Comparison of ENCODE assay signal across 8 cellular contexts in the genomic region with DNA sequence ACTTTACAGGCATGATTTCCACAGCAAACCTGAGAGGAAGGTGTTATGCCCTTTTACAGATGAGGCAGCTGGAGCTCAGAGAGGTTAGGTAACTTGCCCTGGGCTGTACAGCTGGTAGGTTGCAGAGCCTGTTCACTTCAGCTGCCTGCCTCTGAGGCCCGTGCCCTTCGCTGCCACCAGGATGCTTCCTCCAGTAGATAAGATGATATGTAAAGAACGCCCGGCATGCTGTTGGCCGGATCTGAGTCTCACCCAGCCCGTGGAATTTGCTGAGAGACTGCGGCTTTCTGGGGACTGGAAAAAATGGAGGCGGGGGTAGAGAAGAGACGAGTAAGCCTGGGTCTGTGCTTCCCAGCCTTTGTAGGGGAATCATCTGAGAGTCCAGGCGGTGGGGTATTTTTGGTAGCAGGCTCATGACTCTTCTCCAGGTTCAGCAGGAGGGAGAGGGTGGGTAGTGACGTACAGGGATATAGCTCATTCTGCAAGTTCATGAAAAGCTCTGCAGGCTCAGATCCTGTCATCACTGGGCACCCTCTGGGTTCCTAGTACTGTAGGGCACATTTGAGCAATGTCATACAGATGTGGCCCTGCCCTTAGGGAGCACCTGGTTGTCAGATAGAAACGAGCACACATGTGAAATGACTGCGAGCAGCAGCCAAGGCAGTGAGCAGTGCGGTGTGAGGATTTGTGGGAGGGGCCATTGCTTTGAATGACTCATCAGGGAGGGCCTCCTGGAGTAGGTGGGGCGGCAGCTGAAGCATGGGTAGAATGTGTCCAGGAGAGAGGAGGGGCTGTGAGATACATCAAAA.
DNase-seq lines count a peak whose midpoint lies in the region; TF ChIP-seq lines count a peak whose summit lies in the region.

No MANE protein-coding gene starts in this region.

- no peak overlapping the region for H3K27ac Mint-ChIP-seq in HFFc6

- TF ChIP-seq CTCF in HFFc6 (IDR thresholded peaks at IDR 0.05) (no peak), WERI-Rb-1 (IDR thresholded peaks at IDR 0.05; ENCODE audit: low read depth, low read length) (no peak), kidney epithelial cell (IDR thresholded peaks at IDR 0.05; ENCODE audit: insufficient read depth, low read length, poor library complexity, severe bottlenecking) (no peak)

- no peaks in the 10 kb centered on the region for H3K9me3 Mint-ChIP-seq in HFFc6

- H3K36me3 ChIP-seq in WERI-Rb-1: peaks cover 88% of the 10 kb centered on the region
- H3K36me3 ChIP-seq in kidney epithelial cell (ENCODE audit: control insufficient read depth, insufficient read depth, low read length): no peaks in the 10 kb centered on the region

- peaks cover 16% of the 10 kb centered on the region for H3K4me1 Mint-ChIP-seq in HFFc6 (ENCODE audit: low read depth)

- H3K4me3 Mint-ChIP-seq in HFFc6: no peak overlapping the region

- H3K9me3 ChIP-seq in WERI-Rb-1 (ENCODE audit: severe bottlenecking): no peaks in the 10 kb centered on the region

- no peaks in the 10 kb centered on the region for H3K27me3 ChIP-seq in WERI-Rb-1 (ENCODE audit: insufficient read depth, low read depth, severe bottlenecking)
- H3K27me3 ChIP-seq in kidney epithelial cell (ENCODE audit: control insufficient read depth, insufficient read depth, low read length): no peaks in the 10 kb centered on the region

- H3K27me3 Mint-ChIP-seq in HFFc6 (ENCODE audit: insufficient read depth): peaks cover 7% of the 10 kb centered on the region

- H3K36me3 Mint-ChIP-seq in HFFc6 (ENCODE audit: low read depth): no peaks in the 10 kb centered on the region

- H3K27ac ChIP-seq in WERI-Rb-1: peak overlapping the region; percentile 30; the same call in 1 of the 2 replicates

- no peak overlapping the region for H3K4me3 ChIP-seq in WERI-Rb-1 (ENCODE audit: low read depth, low read length)
- no peak overlapping the region for H3K4me3 ChIP-seq in kidney epithelial cell (ENCODE audit: low read depth, low read length)

- DNase-seq in AG08396 (ENCODE audit: low spot score) (peak; percentile 79), HFFc6 (peak; percentile 24), WERI-Rb-1 (peak; percentile 57), kidney epithelial cell (ENCODE audit: low read depth) (peak; percentile 29), SKM-1 treated with dmso at 0.1 percent for 144 hours (lab: John Stamatoyannopoulos, UW; ENCODE audit: unreplicated experiment) (no peak), NCI-H1092 treated with DMSO at 0.1 percent for 48 hours (lab: John Stamatoyannopoulos, UW) (no peak), activated gamma-delta T cell (lab: John Stamatoyannopoulos, UW) (no peak), NCI-H1436 treated with DMSO at 0.1 percent for 48 hours (lab: John Stamatoyannopoulos, UW) (no peak)

Comparison
In these comparisons a context has a peak if more than half of its experiments do, and no peak if none do; other contexts are left out.
1. DNase-seq: peak in AG08396 (single experiment), HFFc6 (single experiment), WERI-Rb-1 (single experiment) and kidney epithelial cell (single experiment); none in SKM-1 treated with dmso at 0.1 percent for 144 hours (single experiment), NCI-H1092 treated with DMSO at 0.1 percent for 48 hours (single experiment), activated gamma-delta T cell (single experiment) and NCI-H1436 treated with DMSO at 0.1 percent for 48 hours (single experiment).